16 cellular contexts compared by ENCODE assay signal in genomic region chr18:78073275-78073674, GRCh38.
DNase-seq lines count a peak whose midpoint lies in the region; ATAC-seq, FAIRE-seq and TF ChIP-seq lines count a peak whose summit lies in the region.
"Had no signal": no experiment of that assay in that cellular context is flagged by ENCODE, and none has a peak within 500 bp of the region (broad histone marks: within the 10 kb centered on the region; RNA-seq: fewer than 3 reads in every experiment).

No MANE protein-coding gene starts in this region.

- H4K20me1 ChIP-seq in HepG2 (ENCODE audit: insufficient read depth, low read length) (no peaks in the 10 kb centered on the region), OCI-LY7 (ENCODE audit: insufficient read depth, low read length) (no peaks in the 10 kb centered on the region)
- H4K20me1 ChIP-seq: BLaER1 treated with 17β-estradiol and CSF1 and Interleukin-3, amounts not matched to agents 10 nM and 100 nM had no signal

- 58% methylated on average over 5 of the region's 5 CpGs for whole genome bisulfite sequencing in liver
- 13% methylated on average over 5 of the region's 5 CpGs for WGBS in HepG2 (ENCODE audit: low lambda C conversion rate)

- H3K9me2 ChIP-seq in OCI-LY7 (ENCODE audit: insufficient read depth, low read length), result no peaks in the 10 kb centered on the region

- no peak for FAIRE-seq in HepG2 (lab: Jason Lieb, UNC)

- TF ChIP-seq CTCF in liver (IDR thresholded peaks at IDR 0.05; ENCODE audit: low read depth, low read length, missing input control), result peak; percentile 31
- no peak for TF ChIP-seq CTCF in HepG2 (CRISPR knock-in tag; IDR thresholded peaks at IDR 0.05)
- peak; percentile 38 for TF ChIP-seq CTCF in OCI-LY7 (conservative IDR thresholded peaks at IDR 0.05; ENCODE audit: low read length)

- H3K27ac ChIP-seq in liver (ENCODE audit: low read depth in 1 of 2, low read length in 2 of 2) (no peak overlapping the region), HepG2 (ENCODE audit: extremely low read length, insufficient read depth, low read length) (no peak overlapping the region), OCI-LY7 (ENCODE audit: low read depth, low read length, poor library complexity, severe bottlenecking) (no peak overlapping the region)
- H3K27ac ChIP-seq: ascending aorta; BLaER1 treated with 17β-estradiol and CSF1 and Interleukin-3, amounts not matched to agents 10 nM and 100 nM; epithelial cell of prostate; vagina had no signal

- intact Hi-C loops in HepG2 (cut with micrococcal nuclease; ENCODE audit: unreplicated experiment), result no loop called here
- intact Hi-C loops in OCI-LY7 (cut with micrococcal nuclease; ENCODE audit: unreplicated experiment), result no loop called here

- POLR2A ChIA-PET in HepG2 (lab: Yijun Ruan, JAX), result no interaction called here
- POLR2A ChIA-PET in OCI-LY7 (lab: Charles Lee), result no interaction called here

- H3K4me1 ChIP-seq in liver (ENCODE audit: control insufficient read depth in 4 of 4, insufficient read depth in 4 of 4, low read length in 3 of 4), result no peaks in the 10 kb centered on the region
- H3K4me1 ChIP-seq in HepG2 (ENCODE audit: insufficient read depth, low read length), result no peaks in the 10 kb centered on the region
- H3K4me1 ChIP-seq in OCI-LY7 (ENCODE audit: insufficient read depth, low read length, poor library complexity, severe bottlenecking), result no peaks in the 10 kb centered on the region
- H3K4me1 ChIP-seq: ascending aorta had no signal

- no peak for ATAC-seq in HepG2
- no peak for ATAC-seq in GM18867 (IDR thresholded peaks at IDR 0.05; ENCODE audit: unreplicated experiment)
- no peak for ATAC-seq in HG03457 (IDR thresholded peaks at IDR 0.05; ENCODE audit: unreplicated experiment)

- TF ChIP-seq RAD21 in liver (IDR thresholded peaks at IDR 0.05) (peak; percentile 60 to 84), HepG2 (CRISPR knock-in tag; IDR thresholded peaks at IDR 0.05) (no peak)

- DNase-seq in HepG2 (ENCODE audit: low spot score) (no peak), OCI-LY7 (ENCODE audit: low spot score) (no peak), hippocampal formation (lab: John Stamatoyannopoulos, UW) (peak; percentile 8 to 48), NK-92 (lab: John Stamatoyannopoulos, UW; ENCODE audit: unreplicated experiment) (no peak), HCEC 1CT (no peak)
- DNase-seq: activated CD4-positive, CD25-positive, alpha-beta regulatory T cell treated with anti-CD3 and anti-CD28 coated beads, Interleukin-2, amount 50 U/mL, for 72 hours; activated T-cell treated with anti-CD3 and anti-CD28 coated beads, Interleukin-2, amount 50 U/mL, for 48 hours; NCI-H1436 treated with DMSO at 0.1 percent for 48 hours; SHP77 treated with DMSO at 0.1 percent for 48 hours had no signal

- no peak for TF ChIP-seq EP300 in HepG2 (IDR thresholded peaks at IDR 0.05; ENCODE audit: low read depth in 2 of 2, low read length in 2 of 2)
- no peak for TF ChIP-seq EP300 in HepG2 (CRISPR knock-in tag; IDR thresholded peaks at IDR 0.05; ENCODE audit: borderline replicate concordance)

- no peaks in the 10 kb centered on the region for H3K9me3 ChIP-seq in liver (ENCODE audit: control insufficient read depth in 4 of 4, low read length in 3 of 4)
- no peaks in the 10 kb centered on the region for H3K9me3 ChIP-seq in HepG2 (ENCODE audit: low read length)
- no peaks in the 10 kb centered on the region for H3K9me3 ChIP-seq in OCI-LY7 (ENCODE audit: low read length)
- H3K9me3 ChIP-seq: ascending aorta; BLaER1 treated with 17β-estradiol and CSF1 and Interleukin-3, amounts not matched to agents 10 nM and 100 nM; vagina had no signal

- no peaks in the 10 kb centered on the region for H3K36me3 ChIP-seq in liver (ENCODE audit: control insufficient read depth in 4 of 4, insufficient read depth in 3 of 4, low read depth in 1 of 4, low read length in 3 of 4)
- no peaks in the 10 kb centered on the region for H3K36me3 ChIP-seq in HepG2 (replicated peaks in 1 of 2; ENCODE audit: control insufficient read depth in 1 of 2, insufficient read depth in 2 of 2, low read length in 2 of 2)
- no peaks in the 10 kb centered on the region for H3K36me3 ChIP-seq in OCI-LY7 (ENCODE audit: insufficient read depth, low read length)
- H3K36me3 ChIP-seq: ascending aorta; BLaER1 treated with 17β-estradiol and CSF1 and Interleukin-3, amounts not matched to agents 10 nM and 100 nM; vagina had no signal

- BruUV-seq in HepG2 (replicated peaks; lab: Mats Ljungman, UMichigan) (no TSS peak), OCI-LY7 (replicated peaks; lab: Mats Ljungman, UMichigan) (no TSS peak)

- H3K9ac ChIP-seq in liver (ENCODE audit: low read depth in 1 of 2, low read length in 2 of 2) (no peak overlapping the region), HepG2 (ENCODE audit: insufficient read depth, low read depth, low read length) (no peak overlapping the region)
- H3K9ac ChIP-seq: BLaER1 treated with 17β-estradiol and CSF1 and Interleukin-3, amounts not matched to agents 10 nM and 100 nM had no signal

- H3K27me3 ChIP-seq in liver (ENCODE audit: control insufficient read depth in 4 of 4, insufficient read depth in 4 of 4, low read length in 3 of 4) (peaks cover 0 to 2% (median 0%) of the 10 kb centered on the region in 4 donors), HepG2 (ENCODE audit: control insufficient read depth in 1 of 2, insufficient read depth in 2 of 2, low read length in 2 of 2) (peaks cover 0 to 14% of the 10 kb centered on the region in 2 experiments; a peak in 3 of 5 replicates)
- H3K27me3 ChIP-seq: ascending aorta; BLaER1 treated with 17β-estradiol and CSF1 and Interleukin-3, amounts not matched to agents 10 nM and 100 nM; vagina had no signal

- H2AFZ ChIP-seq in HepG2 (ENCODE audit: low read length), result no peak overlapping the region
- H2AFZ ChIP-seq in OCI-LY7 (ENCODE audit: low read length), result no peak overlapping the region

- no peak for TF ChIP-seq POLR2A in HepG2 (IDR thresholded peaks at IDR 0.05; ENCODE audit: insufficient read depth in 1 of 2, low read depth in 2 of 2, low read length in 2 of 2)

- CTCF ChIA-PET in HepG2 (lab: Yijun Ruan, JAX; ENCODE audit: low intra/inter-chr PET ratio, low total read pairs), result no interaction called here
- CTCF ChIA-PET in OCI-LY7 (lab: Charles Lee; ENCODE audit: unreplicated experiment), result no interaction called here

- H3K4me2 ChIP-seq in HepG2 (ENCODE audit: low read depth, low read length) (no peak overlapping the region), OCI-LY7 (ENCODE audit: low read length) (no peak overlapping the region)
- H3K4me2 ChIP-seq: BLaER1 treated with 17β-estradiol and CSF1 and Interleukin-3, amounts not matched to agents 10 nM and 100 nM had no signal

- no peaks in the 10 kb centered on the region for H3K79me2 ChIP-seq in HepG2 (ENCODE audit: insufficient read depth, low read length)
- H3K79me2 ChIP-seq in OCI-LY7 (ENCODE audit: insufficient read depth, low read depth, low read length), result no peaks in the 10 kb centered on the region

- H3K4me3 ChIP-seq in liver (ENCODE audit: low read depth in 1 of 3, low read length in 3 of 3) (no peak overlapping the region), HepG2 (replicated peaks in 1 of 3; ENCODE audit: insufficient read depth in 1 of 3, low read depth in 2 of 3, low read length in 3 of 3) (no peak overlapping the region), OCI-LY7 (ENCODE audit: low read depth, low read length, poor library complexity, severe bottlenecking) (no peak overlapping the region)
- H3K4me3 ChIP-seq: ascending aorta; BLaER1 treated with 17β-estradiol and CSF1 and Interleukin-3, amounts not matched to agents 10 nM and 100 nM; vagina had no signal

- in situ Hi-C loops in HepG2 (cut with HindIII; ENCODE audit: extremely low pct_ligation_motif_present, low pct_unique_long_range_greater_than_20kb), result no loop called here

TF ChIP-seq in HepG2, 621 proteins besides CTCF, POLR2A, EP300 and RAD21:
- TF ChIP-seq CBFB (CRISPR knock-in tag; IDR thresholded peaks at IDR 0.05) (no peak), GTF3A (CRISPR knock-in tag; conservative IDR thresholded peaks at IDR 0.05) (no peak), HIVEP1 (CRISPR knock-in tag; IDR thresholded peaks at IDR 0.05) (no peak), HOXA3 (CRISPR knock-in tag; IDR thresholded peaks at IDR 0.05) (no peak), HNRNPH1 (optimal IDR thresholded peaks at IDR 0.05; ENCODE audit: low read depth, low read length) (no peak), SOX13 (IDR thresholded peaks at IDR 0.05) (no peak), SOX13 (CRISPR knock-in tag; conservative IDR thresholded peaks at IDR 0.05 in 1 of 2, IDR thresholded peaks at IDR 0.05 in 1 of 2) (no peak), HOMEZ (CRISPR knock-in tag; IDR thresholded peaks at IDR 0.05; ENCODE audit: low read depth) (no peak), BCL6 (CRISPR knock-in tag; IDR thresholded peaks at IDR 0.05) (no peak), UBTF (CRISPR knock-in tag; IDR thresholded peaks at IDR 0.05) (no peak)

Comparison
In these comparisons a context has a peak if more than half of its experiments do, and no peak if none do; other contexts are left out.
1. DNase-seq: peak in hippocampal formation (2 of 2); none in HepG2 (single experiment), OCI-LY7 (single experiment), NK-92 (single experiment) and HCEC 1CT (single experiment).